In genomic region chrX:120015145-120016067, GRCh38 we compare ENCODE assay signal across 9 cellular contexts.
A peak's percentile ranks its signal among the peaks of the same experiment; 100 is the strongest.
DNase-seq lines count a peak whose midpoint lies in the region; ATAC-seq, FAIRE-seq and TF ChIP-seq lines count a peak whose summit lies in the region.
"Had no signal": no experiment of that assay in that cellular context is flagged by ENCODE, and none has a peak within 500 bp of the region (broad histone marks: within the 10 kb centered on the region; RNA-seq: fewer than 3 reads in every experiment).

No MANE protein-coding gene starts in this region.

- TF ChIP-seq POLR2A in GM18505 (IDR thresholded peaks at IDR 0.05; ENCODE audit: borderline replicate concordance, extremely low read depth, insufficient read depth, insufficient read length) = no peak

- no peaks in the 10 kb centered on the region for H3K9me3 ChIP-seq in CD4-positive, CD25-positive, alpha-beta regulatory T cell (ENCODE audit: control insufficient read depth in 2 of 2, low read length in 2 of 2)
- H3K9me3 ChIP-seq in muscle layer of duodenum (ENCODE audit: control insufficient read depth in 1 of 2, low read length in 2 of 2) = no peaks in the 10 kb centered on the region

- peaks cover 47% of the 10 kb centered on the region for H3K27me3 Mint-ChIP-seq in CD4-positive, CD25-positive, alpha-beta regulatory T cell

- no peak for DNase-seq in CD4-positive, CD25-positive, alpha-beta regulatory T cell
- DNase-seq in ecto neural progenitor cell (ENCODE audit: low spot score) (peak; percentile 46), RCC 7860 (ENCODE audit: low spot score) (no peak)

- peaks cover 0 to 4% (median 0%) of the 10 kb centered on the region in 7 donors for H3K9me3 Mint-ChIP-seq in CD4-positive, CD25-positive, alpha-beta regulatory T cell

- no peak for TF ChIP-seq RAD21 in Ishikawa (IDR thresholded peaks at IDR 0.05; ENCODE audit: low read depth)

- H3K36me3 Mint-ChIP-seq in CD4-positive, CD25-positive, alpha-beta regulatory T cell = no peaks in the 10 kb centered on the region

- peak overlapping the region in 1 of 3 donors; percentile 52 for H3K27ac Mint-ChIP-seq in CD4-positive, CD25-positive, alpha-beta regulatory T cell

- H3K27ac ChIP-seq in CD4-positive, CD25-positive, alpha-beta regulatory T cell (ENCODE audit: insufficient read depth, low read length, poor library complexity, severe bottlenecking) = no peak overlapping the region
- no peak overlapping the region for H3K27ac ChIP-seq in muscle layer of duodenum (ENCODE audit: low read length)

- peaks cover 0 to 12% (median 0%) of the 10 kb centered on the region in 4 donors for H3K4me1 Mint-ChIP-seq in CD4-positive, CD25-positive, alpha-beta regulatory T cell

- no peak for FAIRE-seq in RCC 7860 (lab: Jason Lieb, UNC)
- FAIRE-seq: GM18507 had no signal

- no peak for TF ChIP-seq EP300 in Ishikawa (IDR thresholded peaks at IDR 0.05; ENCODE audit: borderline replicate concordance)

- H3K4me1 ChIP-seq in CD4-positive, CD25-positive, alpha-beta regulatory T cell (ENCODE audit: control insufficient read depth, insufficient read depth, low read length, poor library complexity, severe bottlenecking) = no peaks in the 10 kb centered on the region
- peaks cover 0 to 8% of the 10 kb centered on the region in 2 donors for H3K4me1 ChIP-seq in muscle layer of duodenum (ENCODE audit: control insufficient read depth in 1 of 2, insufficient read depth in 2 of 2, low read length in 2 of 2)

- no peak overlapping the region for H3K4me3 ChIP-seq in CD4-positive, CD25-positive, alpha-beta regulatory T cell (ENCODE audit: low read depth, low read length)
- peak overlapping the region; percentile 37 to 52 for H3K4me3 ChIP-seq in muscle layer of duodenum (ENCODE audit: low read depth in 1 of 2, low read length in 2 of 2)

- H3K27me3 ChIP-seq in CD4-positive, CD25-positive, alpha-beta regulatory T cell (ENCODE audit: control insufficient read depth, insufficient read depth, low read length) = no peaks in the 10 kb centered on the region
- H3K27me3 ChIP-seq in muscle layer of duodenum (ENCODE audit: low read depth, low read length) = no peaks in the 10 kb centered on the region

- peak overlapping the region in 3 of 4 donors; percentile 41 to 72 (median 47) for H3K4me3 Mint-ChIP-seq in CD4-positive, CD25-positive, alpha-beta regulatory T cell

- ATAC-seq in CD4-positive, CD25-positive, alpha-beta regulatory T cell (ENCODE audit: low read depth in 2 of 2) = no peak
- ATAC-seq in GM18505 (IDR thresholded peaks at IDR 0.05; ENCODE audit: unreplicated experiment) (no peak), GM19023 (IDR thresholded peaks at IDR 0.05; ENCODE audit: unreplicated experiment) (no peak), GM21576 (IDR thresholded peaks at IDR 0.05; ENCODE audit: unreplicated experiment) (no peak)

- H3K36me3 ChIP-seq in CD4-positive, CD25-positive, alpha-beta regulatory T cell (ENCODE audit: control insufficient read depth, insufficient read depth, low read length) = no peaks in the 10 kb centered on the region
- H3K36me3 ChIP-seq in muscle layer of duodenum (ENCODE audit: control insufficient read depth in 1 of 2, insufficient read depth in 2 of 2, low read length in 2 of 2) = no peaks in the 10 kb centered on the region

TF ChIP-seq in Ishikawa, 13 proteins besides CTCF, POLR2A, EP300 and RAD21:
- TF ChIP-seq REST (IDR thresholded peaks at IDR 0.05; ENCODE audit: low read depth) = peak; percentile 49; the same call in 1 of the 2 replicates
- no peak for TF ChIP-seq CREB1 (IDR thresholded peaks at IDR 0.05; ENCODE audit: low read depth)
- no peak for TF ChIP-seq TAF1 (IDR thresholded peaks at IDR 0.05; ENCODE audit: low read depth)
- TF ChIP-seq TCF12 (IDR thresholded peaks at IDR 0.05; ENCODE audit: low read depth) = no peak
- TF ChIP-seq MAX (IDR thresholded peaks at IDR 0.05) = no peak
- no peak for TF ChIP-seq USF1 (IDR thresholded peaks at IDR 0.05)
- no peak for TF ChIP-seq FOXM1 (IDR thresholded peaks at IDR 0.05; ENCODE audit: borderline replicate concordance, low read depth)
- TF ChIP-seq YY1 (IDR thresholded peaks at IDR 0.05; ENCODE audit: low read depth) = no peak
- TF ChIP-seq TEAD4 (IDR thresholded peaks at IDR 0.05) = no peak
- TF ChIP-seq CEBPB (IDR thresholded peaks at IDR 0.05) = peak; percentile 86
- TF ChIP-seq EGR1 (IDR thresholded peaks at IDR 0.05) = no peak
- peak; percentile 45; the same call in 1 of the 2 replicates for TF ChIP-seq NFIC (IDR thresholded peaks at IDR 0.05)
- no peak for TF ChIP-seq ZBTB7A (IDR thresholded peaks at IDR 0.05; ENCODE audit: low read depth)
